ENCODE assay signal across 8 cellular contexts in genomic region chr6:41920921-41921711, GRCh38. TPM values are rescaled to one million over a fixed set of nuclear protein-coding genes. Genes with fewer than 3 reads are reported as not detected.
DNase-seq lines count a peak whose midpoint lies in the region; ATAC-seq and TF ChIP-seq lines count a peak whose summit lies in the region.

Gene BYSL, plus strand, starts transcription at chr6:41921499. Its CDS starts 64 bp downstream, at chr6:41921563.
Gene MED20, minus strand, starts transcription at chr6:41921139. Its CDS starts 121 bp downstream, at chr6:41921018.

- H3K36me3 ChIP-seq in mucosa of rectum (ENCODE audit: control insufficient read depth in 2 of 2, insufficient read depth in 2 of 2, low read length in 2 of 2) = peaks cover 0 to 16% of the 10 kb centered on the region in 2 donors

- H3K27ac ChIP-seq in mucosa of rectum (ENCODE audit: low read depth in 2 of 2, low read length in 2 of 2) = peak within 1 kb of the TSS; percentile 99

- DNase-seq in DMS53 treated with DMSO at 0.1 percent for 48 hours (lab: John Stamatoyannopoulos, UW; ENCODE audit: unreplicated experiment) (peak; percentile 89), OCI-M2 (lab: John Stamatoyannopoulos, UW; ENCODE audit: unreplicated experiment) (peak; percentile 94), activated T-cell treated with anti-CD3 and anti-CD28 coated beads for 48 hours (ENCODE audit: low read depth) (peak; percentile 92), epithelial cell of proximal tubule (ENCODE audit: low read depth) (peak; percentile 79)
- peak; percentile 98 for DNase-seq in stimulated activated CD8-positive, alpha-beta memory T cell treated with anti-CD3 and anti-CD28 coated beads, Interleukin-4, amount 100 ng/mL, for 48 hours

- peak; percentile 93 for ATAC-seq in GM21576 (IDR thresholded peaks at IDR 0.05; ENCODE audit: unreplicated experiment)

- no peaks in the 10 kb centered on the region for H3K27me3 ChIP-seq in mucosa of rectum (ENCODE audit: control insufficient read depth in 2 of 2, insufficient read depth in 2 of 2, low read length in 2 of 2)

- peaks cover 14 to 17% of the 10 kb centered on the region in 2 donors for H3K4me1 ChIP-seq in mucosa of rectum (ENCODE audit: control insufficient read depth in 2 of 2, insufficient read depth in 2 of 2, low read length in 2 of 2)

- peak within 1 kb of the TSS; percentile 87 for H3K4me3 ChIP-seq in epithelial cell of proximal tubule (ENCODE audit: low read depth, low read length)
- H3K4me3 ChIP-seq in mucosa of rectum (ENCODE audit: low read length in 2 of 2) = peak within 1 kb of the TSS; percentile 98 to 100

- H3K9me3 ChIP-seq in mucosa of rectum (ENCODE audit: control insufficient read depth in 2 of 2, low read length in 2 of 2) = no peaks in the 10 kb centered on the region

- TF ChIP-seq CTCF in epithelial cell of proximal tubule (conservative IDR thresholded peaks at IDR 0.05; ENCODE audit: low read depth, low read length) = peak; percentile 88

- peak within 1 kb of the TSS; percentile 94 to 100 for H3K9ac ChIP-seq in mucosa of rectum (ENCODE audit: low read depth in 1 of 2, low read length in 2 of 2)

- TF ChIP-seq RAD21 in Ishikawa (IDR thresholded peaks at IDR 0.05; ENCODE audit: low read depth) = no peak

- 0 out of 2 replicates have a peak, but pooled peaks have one; percentile 23 for TF ChIP-seq EP300 in Ishikawa (IDR thresholded peaks at IDR 0.05; ENCODE audit: borderline replicate concordance)

TF ChIP-seq in Ishikawa, 13 proteins besides CTCF, POLR2A, EP300 and RAD21:
- peak; percentile 97 for TF ChIP-seq MAX (IDR thresholded peaks at IDR 0.05)
- TF ChIP-seq CEBPB (IDR thresholded peaks at IDR 0.05) = peak; percentile 78
- TF ChIP-seq EGR1 (IDR thresholded peaks at IDR 0.05) = peak; percentile 91
- peak; percentile 99 for TF ChIP-seq CREB1 (IDR thresholded peaks at IDR 0.05; ENCODE audit: low read depth)
- TF ChIP-seq FOXM1 (IDR thresholded peaks at IDR 0.05; ENCODE audit: borderline replicate concordance, low read depth) = no peak
- TF ChIP-seq TAF1 (IDR thresholded peaks at IDR 0.05; ENCODE audit: low read depth) = peak; percentile 83
- TF ChIP-seq REST (IDR thresholded peaks at IDR 0.05; ENCODE audit: low read depth) = no peak
- peak; percentile 36; the same call in 1 of the 2 replicates for TF ChIP-seq ZBTB7A (IDR thresholded peaks at IDR 0.05; ENCODE audit: low read depth)
- peak; percentile 67 for TF ChIP-seq TEAD4 (IDR thresholded peaks at IDR 0.05)
- TF ChIP-seq TCF12 (IDR thresholded peaks at IDR 0.05; ENCODE audit: low read depth) = no peak
- peak; percentile 58; the same call in 1 of the 2 replicates for TF ChIP-seq YY1 (IDR thresholded peaks at IDR 0.05; ENCODE audit: low read depth)
- TF ChIP-seq USF1 (IDR thresholded peaks at IDR 0.05) = 0 out of 2 replicates have a peak, but pooled peaks have one; percentile 37
- TF ChIP-seq NFIC (IDR thresholded peaks at IDR 0.05) = peak; percentile 79

RNA-seq across cellular contexts. Expression of gene BYSL, which starts in this region (rescaled TPM):
- 8.7 and 27.3 TPM in 2 replicates for total RNA-seq in epithelial cell of proximal tubule

RNA-seq across cellular contexts. Expression of gene MED20, which starts in this region (rescaled TPM):
- total RNA-seq in epithelial cell of proximal tubule = 20.9 and 27.1 TPM in 2 replicates

Comparison
In these comparisons a context has a peak if more than half of its experiments do, and no peak if none do; other contexts are left out.
1. Peak in every context shown above with its lines: DNase-seq, ATAC-seq, H3K4me3 ChIP-seq and H3K27ac ChIP-seq.